Comparison of ENCODE assay signal across 8 cellular contexts in genomic region chrX:63560601-63561218, GRCh38.
DNase-seq lines count a peak whose midpoint lies in the region; ATAC-seq and TF ChIP-seq lines count a peak whose summit lies in the region.

No MANE protein-coding gene starts in this region.

- peak overlapping the region; percentile 77 for H3K9ac ChIP-seq in OCI-LY1 (ENCODE audit: low read length)
- peak overlapping the region; percentile 22 for H3K9ac ChIP-seq in muscle layer of colon (ENCODE audit: low read length)

- peak overlapping the region; percentile 18 for H3K27ac ChIP-seq in OCI-LY1 (ENCODE audit: low read depth, low read length, poor library complexity, severe bottlenecking)
- H3K27ac ChIP-seq in muscle layer of colon (ENCODE audit: low read depth, low read length): peak overlapping the region; percentile 67

- no peaks in the 10 kb centered on the region for H3K9me2 ChIP-seq in OCI-LY1 (ENCODE audit: low read depth, low read length)

- TF ChIP-seq CTCF in OCI-LY1 (IDR thresholded peaks at IDR 0.05; ENCODE audit: low read length): no peak

- 0 out of 2 replicates have a peak, but pooled peaks cover 9% of the 10 kb centered on the region for H3K36me3 ChIP-seq in OCI-LY1 (ENCODE audit: insufficient read depth, low read length)
- no peaks in the 10 kb centered on the region for H3K36me3 ChIP-seq in muscle layer of colon (ENCODE audit: insufficient read depth, low read length)

- H3K79me2 ChIP-seq in OCI-LY1 (ENCODE audit: insufficient read depth, low read length): peaks cover 14% of the 10 kb centered on the region; the same call in 1 of the 2 replicates

- peaks cover 17% of the 10 kb centered on the region for H3K4me1 ChIP-seq in OCI-LY1 (ENCODE audit: insufficient read depth, low read length, severe bottlenecking)
- no peaks in the 10 kb centered on the region for H3K4me1 ChIP-seq in muscle layer of colon (ENCODE audit: insufficient read depth, low read length)

- ATAC-seq in GM21390 (IDR thresholded peaks at IDR 0.05; ENCODE audit: unreplicated experiment) (peak; percentile 98), esophagus mucosa (peak; percentile 77)

- peak overlapping the region; percentile 35; the same call in 1 of the 2 replicates for H2AFZ ChIP-seq in OCI-LY1 (ENCODE audit: low read length)

- H3K27me3 ChIP-seq in OCI-LY1 (ENCODE audit: insufficient read depth, low read length): no peaks in the 10 kb centered on the region
- no peaks in the 10 kb centered on the region for H3K27me3 ChIP-seq in muscle layer of colon (ENCODE audit: control insufficient read depth in 1 of 2, insufficient read depth in 2 of 2, low read length in 2 of 2)

- H3K9me3 ChIP-seq in OCI-LY1 (ENCODE audit: low read length) (no peaks in the 10 kb centered on the region), muscle layer of colon (ENCODE audit: low read length) (no peaks in the 10 kb centered on the region)

- H3K4me2 ChIP-seq in OCI-LY1 (ENCODE audit: low read length): peak overlapping the region; percentile 67

- H3K4me3 ChIP-seq in OCI-LY1 (ENCODE audit: low read depth, low read length, poor library complexity, severe bottlenecking) (peak overlapping the region; percentile 90), muscle layer of colon (ENCODE audit: low read depth in 1 of 2, low read length in 2 of 2) (peak overlapping the region; percentile 51 to 54)

- DNase-seq in D341Med (ENCODE audit: low spot score) (peak; percentile 77), HUDEP-2 (lab: John Stamatoyannopoulos, UW; ENCODE audit: unreplicated experiment in 76 of 76) (peak in 65 of 76 experiments; percentile 0 to 66 (median 18)), activated T-cell treated with anti-CD3 and anti-CD28 coated beads for 4 hours (peak; percentile 26)
- peak; percentile 2 for DNase-seq in stimulated activated CD8-positive, alpha-beta memory T cell treated with anti-CD3 and anti-CD28 coated beads, Interleukin-7, amount 100 ng/mL, for 24 hours (ENCODE audit: low read depth)

- H4K20me1 ChIP-seq in OCI-LY1 (ENCODE audit: insufficient read depth, low read length): no peaks in the 10 kb centered on the region

- H3F3A ChIP-seq in OCI-LY1 (ENCODE audit: insufficient read depth, low read length): no peaks in the 10 kb centered on the region

Comparison
In these comparisons a context has a peak if more than half of its experiments do, and no peak if none do; other contexts are left out.
1. Peak in every context shown above with its lines: DNase-seq, ATAC-seq, H3K4me3 ChIP-seq and H3K27ac ChIP-seq.
2. DNase-seq: peak in every context shown above with its lines; median percentile 77 in D341Med; 26 in activated T-cell treated with anti-CD3 and anti-CD28 coated beads for 4 hours; 18 in HUDEP-2; 2 in stimulated activated CD8-positive, alpha-beta memory T cell treated with anti-CD3 and anti-CD28 coated beads, Interleukin-7, amount 100 ng/mL, for 24 hours.